21 cellular contexts compared by ENCODE assay signal in genomic region chr11:130882138-130882551, GRCh38. TPM values are rescaled to one million over a fixed set of nuclear protein-coding genes. Genes with fewer than 3 reads are reported as not detected.
DNase-seq lines count a peak whose midpoint lies in the region; ATAC-seq and TF ChIP-seq lines count a peak whose summit lies in the region.
"Had no signal": no experiment of that assay in that cellular context is flagged by ENCODE, and none has a peak within 500 bp of the region (broad histone marks: within the 10 kb centered on the region; RNA-seq: fewer than 3 reads in every experiment).

No MANE protein-coding gene starts in this region.

- no peak overlapping the region for H3K9ac ChIP-seq in Karpas-422 (ENCODE audit: low read length)
- H3K9ac ChIP-seq: neural progenitor cell had no signal

- H3K4me1 ChIP-seq in Karpas-422 (ENCODE audit: low read length) = no peaks in the 10 kb centered on the region
- H3K4me1 ChIP-seq: BE2C, neural progenitor cell, SJSA1, testis had no signal

- in situ Hi-C loops in ACHN (cut with HindIII; ENCODE audit: low pct_ligation_motif_present, low pct_unique_long_range_greater_than_20kb, low sequenced_read_pairs) = no loop called here

- DNase-seq in GM12865 (ENCODE audit: low read depth) = peak; percentile 12
- DNase-seq in fibroblast of the aortic adventitia (ENCODE audit: low read depth) = peak; percentile 24
- DNase-seq in osteocyte (ENCODE audit: extremely low spot score, unreplicated experiment) = no peak
- DNase-seq in ACHN = no peak
- no peak for DNase-seq in Karpas-422
- no peak for DNase-seq in putamen (ENCODE audit: low spot score)
- DNase-seq in cerebellum (ENCODE audit: low spot score) = no peak
- DNase-seq: activated CD4-positive, alpha-beta T cell treated with anti-CD3 and anti-CD28 coated beads, Interleukin-2, amount 10 ng/mL, durations not matched to agents 7 days and 5 days; BE2C; DMS153; glutamatergic neuron; mesendoderm; NCI-H2081; NCI-H510A; stimulated activated CD4-positive, alpha-beta T cell treated with anti-CD3 and anti-CD28 coated beads, Interleukin-4, amount 100 ng/mL, for 1 hour; stimulated activated CD8-positive, alpha-beta memory T cell treated with anti-CD3 and anti-CD28 coated beads, Interleukin-4, amount 100 ng/mL, for 48 hours; testis had no signal

- H3K27me3 ChIP-seq in Karpas-422 (ENCODE audit: low read length) = no peaks in the 10 kb centered on the region
- H3K27me3 ChIP-seq: BE2C, neural progenitor cell, SJSA1, testis had no signal

- H2AFZ ChIP-seq in Karpas-422 (ENCODE audit: low read length) = no peak overlapping the region
- H2AFZ ChIP-seq: neural progenitor cell had no signal

- no peak overlapping the region for H3K4me3 Mint-ChIP-seq in osteocyte (ENCODE audit: unreplicated experiment)
- H3K4me3 Mint-ChIP-seq: activated CD4-positive, alpha-beta T cell treated with anti-CD3 and anti-CD28 coated beads, Interleukin-2, amount 10 ng/mL, durations not matched to agents 7 days and 5 days; neural progenitor cell had no signal

- H3K27ac Mint-ChIP-seq in osteocyte (ENCODE audit: unreplicated experiment) = peak overlapping the region; percentile 19
- H3K27ac Mint-ChIP-seq: activated CD4-positive, alpha-beta T cell treated with anti-CD3 and anti-CD28 coated beads, Interleukin-2, amount 10 ng/mL, durations not matched to agents 7 days and 5 days; neural progenitor cell had no signal

- ATAC-seq in HG02884 (IDR thresholded peaks at IDR 0.05; ENCODE audit: unreplicated experiment) = peak; percentile 66
- ATAC-seq: HCT116 had no signal

- H3K27ac ChIP-seq in Karpas-422 (ENCODE audit: low read length) = no peak overlapping the region
- H3K27ac ChIP-seq: neural progenitor cell, SJSA1, testis had no signal

- peaks cover 61% of the 10 kb centered on the region for H3K36me3 Mint-ChIP-seq in osteocyte (ENCODE audit: unreplicated experiment)

- H3K9me3 ChIP-seq in Karpas-422 (ENCODE audit: low read length) = no peaks in the 10 kb centered on the region
- H3K9me3 ChIP-seq: BE2C, SJSA1, testis had no signal

- no peaks in the 10 kb centered on the region for H4K20me1 ChIP-seq in Karpas-422 (ENCODE audit: insufficient read depth, low read depth, low read length)

- H3K4me1 Mint-ChIP-seq in osteocyte (ENCODE audit: unreplicated experiment) = peaks cover 38% of the 10 kb centered on the region
- H3K4me1 Mint-ChIP-seq: activated CD4-positive, alpha-beta T cell treated with anti-CD3 and anti-CD28 coated beads, Interleukin-2, amount 10 ng/mL, durations not matched to agents 7 days and 5 days had no signal

- no peaks in the 10 kb centered on the region for H3K9me2 ChIP-seq in Karpas-422 (replicated peaks; ENCODE audit: insufficient read depth, low read length)

- H3K9me3 Mint-ChIP-seq in osteocyte (ENCODE audit: unreplicated experiment) = no peaks in the 10 kb centered on the region
- H3K9me3 Mint-ChIP-seq: activated CD4-positive, alpha-beta T cell treated with anti-CD3 and anti-CD28 coated beads, Interleukin-2, amount 10 ng/mL, durations not matched to agents 7 days and 5 days; neural progenitor cell had no signal

- TF ChIP-seq CTCF in GM12865 (IDR thresholded peaks at IDR 0.05; ENCODE audit: insufficient read depth, low read depth, low read length, missing control alignments) (no peak), fibroblast of the aortic adventitia (IDR thresholded peaks at IDR 0.05; ENCODE audit: insufficient read depth, low read length) (no peak), osteocyte (IDR thresholded peaks at IDR 0.05) (no peak)

- peaks cover 2% of the 10 kb centered on the region; the same call in 1 of the 2 replicates for H3K36me3 ChIP-seq in Karpas-422 (ENCODE audit: insufficient read depth, low read length)
- H3K36me3 ChIP-seq: neural progenitor cell had no signal

- no peak overlapping the region for H3K4me2 ChIP-seq in Karpas-422 (ENCODE audit: low read depth, low read length, poor library complexity, severe bottlenecking)
- H3K4me2 ChIP-seq: neural progenitor cell had no signal

- H3K27me3 Mint-ChIP-seq in osteocyte (ENCODE audit: unreplicated experiment) = no peaks in the 10 kb centered on the region
- H3K27me3 Mint-ChIP-seq: activated CD4-positive, alpha-beta T cell treated with anti-CD3 and anti-CD28 coated beads, Interleukin-2, amount 10 ng/mL, durations not matched to agents 7 days and 5 days had no signal

- no peaks in the 10 kb centered on the region for H3K79me2 ChIP-seq in Karpas-422 (ENCODE audit: low read length)

- H3K4me3 ChIP-seq in GM12865 (ENCODE audit: low read depth, low read length) (no peak overlapping the region), fibroblast of the aortic adventitia (ENCODE audit: low read depth, low read length) (no peak overlapping the region), Karpas-422 (ENCODE audit: low read length) (no peak overlapping the region)
- H3K4me3 ChIP-seq: neural progenitor cell, SJSA1, testis had no signal

RNA-seq across cellular contexts. Expression of gene SNX19, which starts 34.1 kb away (rescaled TPM):
- total RNA-seq in fibroblast of the aortic adventitia (ENCODE audit: low replicate concordance) (122 and 133 TPM in 2 replicates), osteocyte (68.4 and 71.1 TPM in 2 replicates), cerebellum (49.6 TPM)
- total RNA-seq in Karpas-422 (2014; rRNA removed; shearing (Covaris generic); ENCODE audit: low replicate concordance) = 23.2 and 30.7 TPM in 2 replicates

Comparison
In these comparisons a context has a peak if more than half of its experiments do, and no peak if none do; other contexts are left out.
1. DNase-seq: peak in GM12865 (single experiment) and fibroblast of the aortic adventitia (single experiment); none in osteocyte (single experiment), ACHN (single experiment), Karpas-422 (single experiment), putamen (single experiment) and cerebellum (single experiment).